ENCODE assay signal across 7 cellular contexts in the genomic region with DNA sequence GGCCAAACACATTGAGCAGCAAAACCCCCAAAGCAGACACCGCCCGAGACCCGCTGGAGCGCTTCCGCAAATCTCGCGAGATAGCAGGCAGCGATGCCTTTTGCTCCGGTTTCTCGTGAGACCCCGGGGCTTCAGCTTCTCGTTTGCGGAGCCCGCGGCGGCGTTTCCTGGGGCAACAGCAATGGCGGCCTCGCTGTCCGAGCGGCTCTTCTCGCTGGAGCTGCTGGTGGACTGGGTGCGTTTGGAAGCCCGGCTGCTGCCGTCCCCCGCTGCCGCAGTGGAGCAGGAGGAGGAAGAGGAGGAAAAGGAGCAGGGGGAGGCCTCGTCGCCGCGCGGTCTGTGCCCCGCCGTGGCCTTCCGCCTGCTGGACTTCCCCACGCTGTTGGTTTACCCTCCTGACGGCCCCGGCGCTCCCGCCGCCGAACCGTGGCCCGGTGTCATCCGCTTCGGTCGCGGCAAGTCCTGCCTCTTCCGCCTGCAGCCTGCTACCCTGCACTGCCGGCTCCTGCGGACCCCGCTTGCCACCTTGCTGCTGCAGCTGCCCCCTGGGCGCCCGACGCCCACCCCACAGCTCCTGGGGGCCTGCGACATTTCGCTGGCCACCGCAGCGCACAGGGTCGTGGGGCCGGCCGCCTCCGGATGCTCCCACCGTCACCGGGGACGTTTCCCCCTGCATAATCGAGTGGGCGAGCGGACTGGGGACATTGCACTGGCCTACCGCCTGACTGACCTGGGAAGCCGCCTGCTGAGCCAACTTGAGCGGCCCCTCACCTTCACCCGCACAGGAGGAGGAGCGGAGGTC. TPM values are rescaled to one million over a fixed set of nuclear protein-coding genes. Genes with fewer than 3 reads are reported as not detected.
DNase-seq lines count a peak whose midpoint lies in the region; ATAC-seq lines count a peak whose summit lies in the region.

Gene MAP10, plus strand, starts transcription at position 148 of the 802 bp plus-strand sequence. Its CDS starts 34 bp downstream, at position 182.

- H3K27me3 ChIP-seq in esophagus (ENCODE audit: control insufficient read depth in 1 of 2, insufficient read depth in 2 of 2, low read length in 2 of 2) (no peaks in the 10 kb centered on the region), mucosa of stomach (ENCODE audit: control insufficient read depth, insufficient read depth, low read length) (no peaks in the 10 kb centered on the region)

- H3K27ac ChIP-seq in esophagus (ENCODE audit: low read depth in 2 of 2, low read length in 1 of 2), result peak within 1 kb of the TSS; percentile 50 to 53

- WGBS in esophagus, 2 donors, result 6 to 9% methylated on average over 70 to 74 of the region's 74 CpGs

- peaks cover 0 to 11% of the 10 kb centered on the region in 2 donors for H3K4me1 ChIP-seq in esophagus (ENCODE audit: control insufficient read depth in 2 of 2, insufficient read depth in 2 of 2, low read length in 1 of 2)
- peaks cover 12% of the 10 kb centered on the region for H3K4me1 ChIP-seq in mucosa of stomach (ENCODE audit: control insufficient read depth, insufficient read depth, low read length)

- no peaks in the 10 kb centered on the region for H3K27me3 Mint-ChIP-seq in activated T-cell treated with anti-CD3 and anti-CD28 coated beads, Interleukin-2, amount 50 U/mL, for 24 hours

- peaks cover 16% of the 10 kb centered on the region for H3K36me3 Mint-ChIP-seq in activated T-cell treated with anti-CD3 and anti-CD28 coated beads, Interleukin-2, amount 50 U/mL, for 24 hours (ENCODE audit: low read depth)

- H3K9ac ChIP-seq in mucosa of stomach (ENCODE audit: low read length), result peak within 1 kb of the TSS; percentile 84

- H3K27ac Mint-ChIP-seq in activated T-cell treated with anti-CD3 and anti-CD28 coated beads, Interleukin-2, amount 50 U/mL, for 24 hours, result peak within 1 kb of the TSS; percentile 85

- DNase-seq in NCI-H82 treated with DMSO at 0.1 percent for 48 hours (lab: John Stamatoyannopoulos, UW; ENCODE audit: unreplicated experiment), result peak; percentile 54
- peak; percentile 83 for DNase-seq in activated T-cell treated with anti-CD3 and anti-CD28 coated beads, Interleukin-2, amount 50 U/mL, for 24 hours
- peak; percentile 61 for DNase-seq in stimulated activated CD8-positive, alpha-beta memory T cell treated with anti-CD3 and anti-CD28 coated beads, Interleukin-4, amount 100 ng/mL, for 24 hours (ENCODE audit: low read depth)

- H3K9me3 Mint-ChIP-seq in activated T-cell treated with anti-CD3 and anti-CD28 coated beads, Interleukin-2, amount 50 U/mL, for 24 hours, result peaks cover 28% of the 10 kb centered on the region

- H3K36me3 ChIP-seq in esophagus (ENCODE audit: control insufficient read depth in 2 of 2, insufficient read depth in 2 of 2, low read length in 1 of 2) (no peaks in the 10 kb centered on the region), mucosa of stomach (ENCODE audit: control insufficient read depth, insufficient read depth, low read length) (no peaks in the 10 kb centered on the region)

- H3K4me3 ChIP-seq in esophagus (ENCODE audit: low read depth in 1 of 2, low read length in 2 of 2), result peak within 1 kb of the TSS; percentile 67 to 91
- peak within 1 kb of the TSS; percentile 46 for H3K4me3 ChIP-seq in mucosa of stomach (ENCODE audit: low read length)

- H3K4me1 Mint-ChIP-seq in activated T-cell treated with anti-CD3 and anti-CD28 coated beads, Interleukin-2, amount 50 U/mL, for 24 hours (ENCODE audit: low read depth), result peaks cover 18% of the 10 kb centered on the region

- no peaks in the 10 kb centered on the region for H3K9me3 ChIP-seq in esophagus (ENCODE audit: control insufficient read depth in 2 of 2, insufficient read depth in 1 of 2, low read depth in 1 of 2, low read length in 1 of 2)
- H3K9me3 ChIP-seq in mucosa of stomach (ENCODE audit: control insufficient read depth, low read length), result no peaks in the 10 kb centered on the region

- peak; percentile 96 for ATAC-seq in GM18868 (IDR thresholded peaks at IDR 0.05; ENCODE audit: unreplicated experiment)
- ATAC-seq in HG03108 (IDR thresholded peaks at IDR 0.05; ENCODE audit: unreplicated experiment), result peak; percentile 89

- peak within 1 kb of the TSS; percentile 82 for H3K4me3 Mint-ChIP-seq in activated T-cell treated with anti-CD3 and anti-CD28 coated beads, Interleukin-2, amount 50 U/mL, for 24 hours

RNA-seq across cellular contexts. Expression of gene MAP10, which starts in this region (rescaled TPM):
- under 1 TPM; 0.45 to 0.52 TPM for polyA plus RNA-seq in esophagus

Comparison
In these comparisons a context has a peak if more than half of its experiments do, and no peak if none do; other contexts are left out.
1. Peak in every context shown above with its lines: DNase-seq, ATAC-seq, H3K4me3 ChIP-seq and H3K27ac ChIP-seq.